1 cellular context compared by ENCODE assay signal in the genomic region with DNA sequence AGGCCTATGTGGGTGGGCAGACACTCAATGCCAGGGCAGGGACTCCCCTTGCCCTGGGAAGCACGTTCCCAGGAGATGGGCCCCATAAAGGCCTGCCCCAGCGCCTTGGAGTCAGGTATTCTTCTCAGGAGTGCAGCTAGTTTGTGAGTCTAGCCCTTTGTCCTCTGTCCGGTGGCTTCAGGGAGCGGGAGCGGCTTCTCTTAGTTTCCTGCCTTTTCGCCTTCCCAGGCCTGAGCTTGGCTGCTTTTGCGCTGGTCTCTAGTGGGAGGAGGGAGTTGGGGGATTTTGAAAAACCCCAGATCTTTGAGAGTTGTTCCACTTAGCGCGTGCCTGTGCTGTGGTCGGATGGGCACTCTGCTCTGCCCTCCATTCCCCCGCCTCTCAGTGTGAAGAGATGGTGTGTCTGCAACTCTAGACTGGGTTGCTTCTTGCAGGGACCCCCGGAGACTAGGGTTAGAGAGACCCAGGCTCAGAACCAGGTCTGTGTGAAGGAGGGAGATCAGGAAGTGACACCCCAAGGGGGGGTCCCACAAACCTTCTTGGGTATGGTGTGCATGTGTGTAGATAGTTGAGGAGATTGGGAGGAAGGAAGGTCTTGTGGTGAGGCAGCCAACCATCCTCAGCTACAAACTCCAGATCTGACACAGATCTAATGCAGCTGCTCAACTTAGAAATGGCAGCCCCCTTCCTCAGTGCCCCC.
TF ChIP-seq lines count a peak whose summit lies in the region.

No MANE protein-coding gene starts in this region.

TF ChIP-seq in HepG2, 621 proteins besides CTCF, POLR2A, EP300 and RAD21 (continued from another document and continues in another):
- TF ChIP-seq, protein P1, sequence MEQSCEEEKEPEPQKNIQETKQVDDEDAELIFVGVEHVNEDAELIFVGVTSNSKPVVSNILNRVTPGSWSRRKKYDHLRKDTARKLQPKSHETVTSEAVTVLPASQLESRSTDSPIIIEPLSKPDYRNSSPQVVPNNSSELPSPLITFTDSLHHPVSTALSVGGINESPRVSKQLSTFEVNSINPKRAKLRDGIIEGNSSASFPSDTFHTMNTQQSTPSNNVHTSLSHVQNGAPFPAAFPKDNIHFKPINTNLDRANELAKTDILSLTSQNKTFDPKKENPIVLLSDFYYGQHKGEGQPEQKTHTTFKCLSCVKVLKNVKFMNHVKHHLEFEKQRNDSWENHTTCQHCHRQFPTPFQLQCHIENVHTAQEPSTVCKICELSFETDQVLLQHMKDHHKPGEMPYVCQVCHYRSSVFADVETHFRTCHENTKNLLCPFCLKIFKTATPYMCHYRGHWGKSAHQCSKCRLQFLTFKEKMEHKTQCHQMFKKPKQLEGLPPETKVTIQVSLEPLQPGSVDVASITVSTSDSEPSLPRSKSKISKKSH (CRISPR knock-in tag; IDR thresholded peaks at IDR 0.05; ENCODE audit: borderline replicate concordance): no peak; the same call in 1 of the 2 replicates
- TF ChIP-seq CEBPG (CRISPR knock-in tag; IDR thresholded peaks at IDR 0.05): no peak
- TF ChIP-seq, protein P2, sequence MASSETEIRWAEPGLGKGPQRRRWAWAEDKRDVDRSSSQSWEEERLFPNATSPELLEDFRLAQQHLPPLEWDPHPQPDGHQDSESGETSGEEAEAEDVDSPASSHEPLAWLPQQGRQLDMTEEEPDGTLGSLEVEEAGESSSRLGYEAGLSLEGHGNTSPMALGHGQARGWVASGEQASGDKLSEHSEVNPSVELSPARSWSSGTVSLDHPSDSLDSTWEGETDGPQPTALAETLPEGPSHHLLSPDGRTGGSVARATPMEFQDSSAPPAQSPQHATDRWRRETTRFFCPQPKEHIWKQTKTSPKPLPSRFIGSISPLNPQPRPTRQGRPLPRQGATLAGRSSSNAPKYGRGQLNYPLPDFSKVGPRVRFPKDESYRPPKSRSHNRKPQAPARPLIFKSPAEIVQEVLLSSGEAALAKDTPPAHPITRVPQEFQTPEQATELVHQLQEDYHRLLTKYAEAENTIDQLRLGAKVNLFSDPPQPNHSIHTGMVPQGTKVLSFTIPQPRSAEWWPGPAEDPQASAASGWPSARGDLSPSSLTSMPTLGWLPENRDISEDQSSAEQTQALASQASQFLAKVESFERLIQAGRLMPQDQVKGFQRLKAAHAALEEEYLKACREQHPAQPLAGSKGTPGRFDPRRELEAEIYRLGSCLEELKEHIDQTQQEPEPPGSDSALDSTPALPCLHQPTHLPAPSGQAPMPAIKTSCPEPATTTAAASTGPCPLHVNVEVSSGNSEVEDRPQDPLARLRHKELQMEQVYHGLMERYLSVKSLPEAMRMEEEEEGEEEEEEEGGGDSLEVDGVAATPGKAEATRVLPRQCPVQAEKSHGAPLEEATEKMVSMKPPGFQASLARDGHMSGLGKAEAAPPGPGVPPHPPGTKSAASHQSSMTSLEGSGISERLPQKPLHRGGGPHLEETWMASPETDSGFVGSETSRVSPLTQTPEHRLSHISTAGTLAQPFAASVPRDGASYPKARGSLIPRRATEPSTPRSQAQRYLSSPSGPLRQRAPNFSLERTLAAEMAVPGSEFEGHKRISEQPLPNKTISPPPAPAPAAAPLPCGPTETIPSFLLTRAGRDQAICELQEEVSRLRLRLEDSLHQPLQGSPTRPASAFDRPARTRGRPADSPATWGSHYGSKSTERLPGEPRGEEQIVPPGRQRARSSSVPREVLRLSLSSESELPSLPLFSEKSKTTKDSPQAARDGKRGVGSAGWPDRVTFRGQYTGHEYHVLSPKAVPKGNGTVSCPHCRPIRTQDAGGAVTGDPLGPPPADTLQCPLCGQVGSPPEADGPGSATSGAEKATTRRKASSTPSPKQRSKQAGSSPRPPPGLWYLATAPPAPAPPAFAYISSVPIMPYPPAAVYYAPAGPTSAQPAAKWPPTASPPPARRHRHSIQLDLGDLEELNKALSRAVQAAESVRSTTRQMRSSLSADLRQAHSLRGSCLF (CRISPR knock-in tag; IDR thresholded peaks at IDR 0.05; ENCODE audit: borderline replicate concordance): no peak
- no peak for TF ChIP-seq CHD2 (IDR thresholded peaks at IDR 0.05; ENCODE audit: low read depth, low read length)
- TF ChIP-seq ZNF263 (CRISPR knock-in tag; IDR thresholded peaks at IDR 0.05): 0 out of 2 replicates have a peak, but pooled peaks have one; percentile 34
- TF ChIP-seq, protein P3, sequence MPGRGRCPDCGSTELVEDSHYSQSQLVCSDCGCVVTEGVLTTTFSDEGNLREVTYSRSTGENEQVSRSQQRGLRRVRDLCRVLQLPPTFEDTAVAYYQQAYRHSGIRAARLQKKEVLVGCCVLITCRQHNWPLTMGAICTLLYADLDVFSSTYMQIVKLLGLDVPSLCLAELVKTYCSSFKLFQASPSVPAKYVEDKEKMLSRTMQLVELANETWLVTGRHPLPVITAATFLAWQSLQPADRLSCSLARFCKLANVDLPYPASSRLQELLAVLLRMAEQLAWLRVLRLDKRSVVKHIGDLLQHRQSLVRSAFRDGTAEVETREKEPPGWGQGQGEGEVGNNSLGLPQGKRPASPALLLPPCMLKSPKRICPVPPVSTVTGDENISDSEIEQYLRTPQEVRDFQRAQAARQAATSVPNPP (CRISPR knock-in tag; IDR thresholded peaks at IDR 0.05): no peak
- no peak for TF ChIP-seq ZNF883 (CRISPR knock-in tag; IDR thresholded peaks at IDR 0.05; ENCODE audit: not compliant biosample characterization)
- no peak for TF ChIP-seq HNRNPLL (IDR thresholded peaks at IDR 0.05; ENCODE audit: low read depth, low read length, poor library complexity, severe bottlenecking)
- no peak for TF ChIP-seq ZNF256 (CRISPR knock-in tag; conservative IDR thresholded peaks at IDR 0.05)
- no peak for TF ChIP-seq ETV6 (CRISPR knock-in tag; conservative IDR thresholded peaks at IDR 0.05)
- peak; percentile 42; the same call in 1 of the 2 replicates for TF ChIP-seq ZNF782 (CRISPR knock-in tag; IDR thresholded peaks at IDR 0.05; ENCODE audit: borderline replicate concordance)
- 0 out of 2 replicates have a peak, but pooled peaks have one; percentile 21 for TF ChIP-seq MEIS1 (CRISPR knock-in tag; IDR thresholded peaks at IDR 0.05; ENCODE audit: borderline replicate concordance)
- no peak for TF ChIP-seq NFKB2 (CRISPR knock-in tag; IDR thresholded peaks at IDR 0.05; ENCODE audit: borderline replicate concordance)
- TF ChIP-seq, protein P4, sequence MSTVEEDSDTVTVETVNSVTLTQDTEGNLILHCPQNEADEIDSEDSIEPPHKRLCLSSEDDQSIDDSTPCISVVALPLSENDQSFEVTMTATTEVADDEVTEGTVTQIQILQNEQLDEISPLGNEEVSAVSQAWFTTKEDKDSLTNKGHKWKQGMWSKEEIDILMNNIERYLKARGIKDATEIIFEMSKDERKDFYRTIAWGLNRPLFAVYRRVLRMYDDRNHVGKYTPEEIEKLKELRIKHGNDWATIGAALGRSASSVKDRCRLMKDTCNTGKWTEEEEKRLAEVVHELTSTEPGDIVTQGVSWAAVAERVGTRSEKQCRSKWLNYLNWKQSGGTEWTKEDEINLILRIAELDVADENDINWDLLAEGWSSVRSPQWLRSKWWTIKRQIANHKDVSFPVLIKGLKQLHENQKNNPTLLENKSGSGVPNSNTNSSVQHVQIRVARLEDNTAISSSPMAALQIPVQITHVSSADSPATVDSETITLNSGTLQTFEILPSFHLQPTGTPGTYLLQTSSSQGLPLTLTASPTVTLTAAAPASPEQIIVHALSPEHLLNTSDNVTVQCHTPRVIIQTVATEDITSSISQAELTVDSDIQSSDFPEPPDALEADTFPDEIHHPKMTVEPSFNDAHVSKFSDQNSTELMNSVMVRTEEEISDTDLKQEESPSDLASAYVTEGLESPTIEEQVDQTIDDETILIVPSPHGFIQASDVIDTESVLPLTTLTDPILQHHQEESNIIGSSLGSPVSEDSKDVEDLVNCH (CRISPR knock-in tag; IDR thresholded peaks at IDR 0.05): no peak
- TF ChIP-seq HNRNPUL1 (IDR thresholded peaks at IDR 0.05; ENCODE audit: low read depth, low read length): no peak
- no peak for TF ChIP-seq ZNF589 (CRISPR knock-in tag; conservative IDR thresholded peaks at IDR 0.05)
- no peak for TF ChIP-seq SMARCC2 (IDR thresholded peaks at IDR 0.05)
- TF ChIP-seq, protein P5, sequence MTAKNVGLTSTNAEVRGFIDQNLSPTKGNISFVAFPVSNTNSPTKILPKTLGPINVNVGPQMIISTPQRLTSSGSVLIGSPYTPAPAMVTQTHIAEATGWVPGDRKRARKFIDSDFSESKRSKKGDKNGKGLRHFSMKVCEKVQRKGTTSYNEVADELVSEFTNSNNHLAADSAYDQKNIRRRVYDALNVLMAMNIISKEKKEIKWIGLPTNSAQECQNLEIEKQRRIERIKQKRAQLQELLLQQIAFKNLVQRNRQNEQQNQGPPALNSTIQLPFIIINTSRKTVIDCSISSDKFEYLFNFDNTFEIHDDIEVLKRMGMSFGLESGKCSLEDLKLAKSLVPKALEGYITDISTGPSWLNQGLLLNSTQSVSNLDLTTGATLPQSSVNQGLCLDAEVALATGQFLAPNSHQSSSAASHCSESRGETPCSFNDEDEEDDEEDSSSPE (CRISPR knock-in tag; IDR thresholded peaks at IDR 0.05): peak; percentile 21; the same call in 1 of the 2 replicates
- no peak for TF ChIP-seq ZNF570 (CRISPR knock-in tag; IDR thresholded peaks at IDR 0.05; ENCODE audit: borderline replicate concordance)
- TF ChIP-seq NFYC (CRISPR knock-in tag; IDR thresholded peaks at IDR 0.05): no peak
- no peak for TF ChIP-seq NFE2 (CRISPR knock-in tag; IDR thresholded peaks at IDR 0.05)
- no peak for TF ChIP-seq ZNF160 (CRISPR knock-in tag; IDR thresholded peaks at IDR 0.05)
- TF ChIP-seq SIX1 (CRISPR knock-in tag; IDR thresholded peaks at IDR 0.05; ENCODE audit: borderline replicate concordance): no peak
- no peak for TF ChIP-seq ZNF724P (CRISPR knock-in tag; IDR thresholded peaks at IDR 0.05; ENCODE audit: borderline replicate concordance)
- no peak for TF ChIP-seq DPF2 (CRISPR knock-in tag; IDR thresholded peaks at IDR 0.05; ENCODE audit: borderline replicate concordance, low read depth)
- TF ChIP-seq, protein P6, sequence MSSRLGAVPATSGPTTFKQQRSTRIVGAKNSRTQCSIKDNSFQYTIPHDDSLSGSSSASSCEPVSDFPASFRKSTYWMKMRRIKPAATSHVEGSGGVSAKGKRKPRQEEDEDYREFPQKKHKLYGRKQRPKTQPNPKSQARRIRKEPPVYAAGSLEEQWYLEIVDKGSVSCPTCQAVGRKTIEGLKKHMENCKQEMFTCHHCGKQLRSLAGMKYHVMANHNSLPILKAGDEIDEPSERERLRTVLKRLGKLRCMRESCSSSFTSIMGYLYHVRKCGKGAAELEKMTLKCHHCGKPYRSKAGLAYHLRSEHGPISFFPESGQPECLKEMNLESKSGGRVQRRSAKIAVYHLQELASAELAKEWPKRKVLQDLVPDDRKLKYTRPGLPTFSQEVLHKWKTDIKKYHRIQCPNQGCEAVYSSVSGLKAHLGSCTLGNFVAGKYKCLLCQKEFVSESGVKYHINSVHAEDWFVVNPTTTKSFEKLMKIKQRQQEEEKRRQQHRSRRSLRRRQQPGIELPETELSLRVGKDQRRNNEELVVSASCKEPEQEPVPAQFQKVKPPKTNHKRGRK (CRISPR knock-in tag; IDR thresholded peaks at IDR 0.05): no peak
- TF ChIP-seq, protein P7, sequence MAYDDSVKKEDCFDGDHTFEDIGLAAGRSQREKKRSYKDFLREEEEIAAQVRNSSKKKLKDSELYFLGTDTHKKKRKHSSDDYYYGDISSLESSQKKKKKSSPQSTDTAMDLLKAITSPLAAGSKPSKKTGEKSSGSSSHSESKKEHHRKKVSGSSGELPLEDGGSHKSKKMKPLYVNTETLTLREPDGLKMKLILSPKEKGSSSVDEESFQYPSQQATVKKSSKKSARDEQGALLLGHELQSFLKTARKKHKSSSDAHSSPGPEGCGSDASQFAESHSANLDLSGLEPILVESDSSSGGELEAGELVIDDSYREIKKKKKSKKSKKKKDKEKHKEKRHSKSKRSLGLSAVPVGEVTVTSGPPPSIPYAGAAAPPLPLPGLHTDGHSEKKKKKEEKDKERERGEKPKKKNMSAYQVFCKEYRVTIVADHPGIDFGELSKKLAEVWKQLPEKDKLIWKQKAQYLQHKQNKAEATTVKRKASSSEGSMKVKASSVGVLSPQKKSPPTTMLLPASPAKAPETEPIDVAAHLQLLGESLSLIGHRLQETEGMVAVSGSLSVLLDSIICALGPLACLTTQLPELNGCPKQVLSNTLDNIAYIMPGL (CRISPR knock-in tag; IDR thresholded peaks at IDR 0.05; ENCODE audit: borderline replicate concordance in 1 of 2, low read depth in 1 of 2): peak in 1 of 2 experiments; percentile 53; a peak in 1 of 4 replicates
- TF ChIP-seq ZNF775 (CRISPR knock-in tag; IDR thresholded peaks at IDR 0.05; ENCODE audit: borderline replicate concordance): 0 out of 2 replicates have a peak, but pooled peaks have one; percentile 70
- peak; percentile 59; the same call in 1 of the 2 replicates for TF ChIP-seq ZNF230 (CRISPR knock-in tag; IDR thresholded peaks at IDR 0.05)
- TF ChIP-seq ZNF562 (CRISPR knock-in tag; IDR thresholded peaks at IDR 0.05; ENCODE audit: borderline replicate concordance): no peak
- TF ChIP-seq ZC3H13 (CRISPR knock-in tag; IDR thresholded peaks at IDR 0.05): no peak
- no peak for TF ChIP-seq ZNF746 (CRISPR knock-in tag; IDR thresholded peaks at IDR 0.05)
- 0 out of 2 replicates have a peak, but pooled peaks have one; percentile 6 for TF ChIP-seq NCOA1 (CRISPR knock-in tag; IDR thresholded peaks at IDR 0.05)
- TF ChIP-seq ZNF335 (CRISPR knock-in tag; IDR thresholded peaks at IDR 0.05): no peak
- no peak for TF ChIP-seq MEIS2 (CRISPR knock-in tag; IDR thresholded peaks at IDR 0.05)
- TF ChIP-seq, protein P8, sequence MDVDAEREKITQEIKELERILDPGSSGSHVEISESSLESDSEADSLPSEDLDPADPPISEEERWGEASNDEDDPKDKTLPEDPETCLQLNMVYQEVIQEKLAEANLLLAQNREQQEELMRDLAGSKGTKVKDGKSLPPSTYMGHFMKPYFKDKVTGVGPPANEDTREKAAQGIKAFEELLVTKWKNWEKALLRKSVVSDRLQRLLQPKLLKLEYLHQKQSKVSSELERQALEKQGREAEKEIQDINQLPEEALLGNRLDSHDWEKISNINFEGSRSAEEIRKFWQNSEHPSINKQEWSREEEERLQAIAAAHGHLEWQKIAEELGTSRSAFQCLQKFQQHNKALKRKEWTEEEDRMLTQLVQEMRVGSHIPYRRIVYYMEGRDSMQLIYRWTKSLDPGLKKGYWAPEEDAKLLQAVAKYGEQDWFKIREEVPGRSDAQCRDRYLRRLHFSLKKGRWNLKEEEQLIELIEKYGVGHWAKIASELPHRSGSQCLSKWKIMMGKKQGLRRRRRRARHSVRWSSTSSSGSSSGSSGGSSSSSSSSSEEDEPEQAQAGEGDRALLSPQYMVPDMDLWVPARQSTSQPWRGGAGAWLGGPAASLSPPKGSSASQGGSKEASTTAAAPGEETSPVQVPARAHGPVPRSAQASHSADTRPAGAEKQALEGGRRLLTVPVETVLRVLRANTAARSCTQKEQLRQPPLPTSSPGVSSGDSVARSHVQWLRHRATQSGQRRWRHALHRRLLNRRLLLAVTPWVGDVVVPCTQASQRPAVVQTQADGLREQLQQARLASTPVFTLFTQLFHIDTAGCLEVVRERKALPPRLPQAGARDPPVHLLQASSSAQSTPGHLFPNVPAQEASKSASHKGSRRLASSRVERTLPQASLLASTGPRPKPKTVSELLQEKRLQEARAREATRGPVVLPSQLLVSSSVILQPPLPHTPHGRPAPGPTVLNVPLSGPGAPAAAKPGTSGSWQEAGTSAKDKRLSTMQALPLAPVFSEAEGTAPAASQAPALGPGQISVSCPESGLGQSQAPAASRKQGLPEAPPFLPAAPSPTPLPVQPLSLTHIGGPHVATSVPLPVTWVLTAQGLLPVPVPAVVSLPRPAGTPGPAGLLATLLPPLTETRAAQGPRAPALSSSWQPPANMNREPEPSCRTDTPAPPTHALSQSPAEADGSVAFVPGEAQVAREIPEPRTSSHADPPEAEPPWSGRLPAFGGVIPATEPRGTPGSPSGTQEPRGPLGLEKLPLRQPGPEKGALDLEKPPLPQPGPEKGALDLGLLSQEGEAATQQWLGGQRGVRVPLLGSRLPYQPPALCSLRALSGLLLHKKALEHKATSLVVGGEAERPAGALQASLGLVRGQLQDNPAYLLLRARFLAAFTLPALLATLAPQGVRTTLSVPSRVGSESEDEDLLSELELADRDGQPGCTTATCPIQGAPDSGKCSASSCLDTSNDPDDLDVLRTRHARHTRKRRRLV (CRISPR knock-in tag; IDR thresholded peaks at IDR 0.05): 0 out of 2 replicates have a peak, but pooled peaks have one; percentile 51
